ENCODE assay signal across 1 cellular context in genomic region chr6:111842891-111843290, GRCh38.
TF ChIP-seq lines count a peak whose summit lies in the region.

No MANE protein-coding gene starts in this region.

TF ChIP-seq in GM12878, 131 proteins besides CTCF, POLR2A, EP300 and RAD21:
- TF ChIP-seq CREM (IDR thresholded peaks at IDR 0.05; ENCODE audit: low read depth), result 0 out of 2 replicates have a peak, but pooled peaks have one; percentile 26
- TF ChIP-seq RFX5 (IDR thresholded peaks at IDR 0.05; ENCODE audit: low read depth, low read length), result no peak
- TF ChIP-seq PKNOX1 (IDR thresholded peaks at IDR 0.05), result peak; percentile 50; the same call in 1 of the 2 replicates
- TF ChIP-seq EED (IDR thresholded peaks at IDR 0.05; ENCODE audit: low read depth), result peak; percentile 61; the same call in 1 of the 2 replicates
- TF ChIP-seq, protein P1, sequence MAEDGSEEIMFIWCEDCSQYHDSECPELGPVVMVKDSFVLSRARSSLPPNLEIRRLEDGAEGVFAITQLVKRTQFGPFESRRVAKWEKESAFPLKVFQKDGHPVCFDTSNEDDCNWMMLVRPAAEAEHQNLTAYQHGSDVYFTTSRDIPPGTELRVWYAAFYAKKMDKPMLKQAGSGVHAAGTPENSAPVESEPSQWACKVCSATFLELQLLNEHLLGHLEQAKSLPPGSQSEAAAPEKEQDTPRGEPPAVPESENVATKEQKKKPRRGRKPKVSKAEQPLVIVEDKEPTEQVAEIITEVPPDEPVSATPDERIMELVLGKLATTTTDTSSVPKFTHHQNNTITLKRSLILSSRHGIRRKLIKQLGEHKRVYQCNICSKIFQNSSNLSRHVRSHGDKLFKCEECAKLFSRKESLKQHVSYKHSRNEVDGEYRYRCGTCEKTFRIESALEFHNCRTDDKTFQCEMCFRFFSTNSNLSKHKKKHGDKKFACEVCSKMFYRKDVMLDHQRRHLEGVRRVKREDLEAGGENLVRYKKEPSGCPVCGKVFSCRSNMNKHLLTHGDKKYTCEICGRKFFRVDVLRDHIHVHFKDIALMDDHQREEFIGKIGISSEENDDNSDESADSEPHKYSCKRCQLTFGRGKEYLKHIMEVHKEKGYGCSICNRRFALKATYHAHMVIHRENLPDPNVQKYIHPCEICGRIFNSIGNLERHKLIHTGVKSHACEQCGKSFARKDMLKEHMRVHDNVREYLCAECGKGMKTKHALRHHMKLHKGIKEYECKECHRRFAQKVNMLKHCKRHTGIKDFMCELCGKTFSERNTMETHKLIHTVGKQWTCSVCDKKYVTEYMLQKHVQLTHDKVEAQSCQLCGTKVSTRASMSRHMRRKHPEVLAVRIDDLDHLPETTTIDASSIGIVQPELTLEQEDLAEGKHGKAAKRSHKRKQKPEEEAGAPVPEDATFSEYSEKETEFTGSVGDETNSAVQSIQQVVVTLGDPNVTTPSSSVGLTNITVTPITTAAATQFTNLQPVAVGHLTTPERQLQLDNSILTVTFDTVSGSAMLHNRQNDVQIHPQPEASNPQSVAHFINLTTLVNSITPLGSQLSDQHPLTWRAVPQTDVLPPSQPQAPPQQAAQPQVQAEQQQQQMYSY (CRISPR knock-in tag; IDR thresholded peaks at IDR 0.05), result no peak
- no peak for TF ChIP-seq SRF (IDR thresholded peaks at IDR 0.05; ENCODE audit: low read depth in 2 of 2, low read length in 2 of 2)
- TF ChIP-seq ZBTB40 (IDR thresholded peaks at IDR 0.05; ENCODE audit: borderline replicate concordance), result no peak
- no peak for TF ChIP-seq ZNF384 (IDR thresholded peaks at IDR 0.05; ENCODE audit: borderline replicate concordance, low read depth, low read length)
- no peak for TF ChIP-seq ASH2L (IDR thresholded peaks at IDR 0.05; ENCODE audit: borderline replicate concordance, low read depth)
- TF ChIP-seq RUNX3 (IDR thresholded peaks at IDR 0.05; ENCODE audit: low read length), result peak; percentile 68
- no peak for TF ChIP-seq PAX5 (IDR thresholded peaks at IDR 0.05; ENCODE audit: borderline replicate concordance, low read depth, low read length)
- no peak for TF ChIP-seq SMC3 (IDR thresholded peaks at IDR 0.05; ENCODE audit: borderline replicate concordance, low read length)
